In genomic region chr2:177245010-177245422, GRCh38 we compare ENCODE assay signal across 8 cellular contexts. TPM values are rescaled to one million over a fixed set of nuclear protein-coding genes. Genes with fewer than 3 reads are reported as not detected.
DNase-seq lines count a peak whose midpoint lies in the region; ATAC-seq and TF ChIP-seq lines count a peak whose summit lies in the region.

No MANE protein-coding gene starts in this region.

- intact Hi-C loops in CD4-positive, alpha-beta memory T cell (cut with micrococcal nuclease), result no loop called here
- intact Hi-C loops in natural killer cell (cut with micrococcal nuclease), result no loop called here

- no peak overlapping the region for H3K4me3 ChIP-seq in CD4-positive, alpha-beta memory T cell (ENCODE audit: low read length in 2 of 2)
- H3K4me3 ChIP-seq in choroid plexus epithelial cell (ENCODE audit: low read depth, low read length), result no peak overlapping the region

- no peaks in the 10 kb centered on the region for H3K9me3 Mint-ChIP-seq in CD4-positive, alpha-beta memory T cell
- no peaks in the 10 kb centered on the region for H3K9me3 Mint-ChIP-seq in natural killer cell

- peaks cover 10 to 29% of the 10 kb centered on the region in 2 donors for H3K36me3 Mint-ChIP-seq in CD4-positive, alpha-beta memory T cell
- no peaks in the 10 kb centered on the region for H3K36me3 Mint-ChIP-seq in natural killer cell

- POLR2A ChIA-PET in CD4-positive, alpha-beta memory T cell (lab: Charles Lee; ENCODE audit: partially characterized antibody), result interaction anchor here (0.6 to 1.7 kb wide), 5 partner anchors 9 to 33 kb away, joined by 3 to 8 read pairs (median 3); partner anchors contain the start of gene NFE2L2

- H3K4me1 Mint-ChIP-seq in CD4-positive, alpha-beta memory T cell, result peaks cover 63 to 93% (median 76%) of the 10 kb centered on the region in 4 donors
- peaks cover 74 to 78% of the 10 kb centered on the region in 2 donors for H3K4me1 Mint-ChIP-seq in natural killer cell

- no peaks in the 10 kb centered on the region for H3K9me3 ChIP-seq in CD4-positive, alpha-beta memory T cell (ENCODE audit: control insufficient read depth in 1 of 2, low read length in 2 of 2)

- CTCF ChIA-PET in CD4-positive, alpha-beta memory T cell (lab: Charles Lee; ENCODE audit: partially characterized antibody), result interaction anchor here (3.7 kb wide), 1 partner anchor 19 kb away, joined by 19 read pairs; the partner anchor contains the start of gene NFE2L2

- no peak overlapping the region for H3K27ac ChIP-seq in CD4-positive, alpha-beta memory T cell (ENCODE audit: low read depth, low read length)

- ATAC-seq in natural killer cell (no peak), HG03097 (IDR thresholded peaks at IDR 0.05; ENCODE audit: low FRiP score, unreplicated experiment) (no peak), HG02642 (IDR thresholded peaks at IDR 0.05; ENCODE audit: poor library complexity, unreplicated experiment) (no peak)

- no peak for DNase-seq in CD4-positive, alpha-beta memory T cell
- DNase-seq in Kasumi-1 (lab: John Stamatoyannopoulos, UW), result peak; percentile 69 to 72
- peak; percentile 63 for DNase-seq in choroid plexus epithelial cell (ENCODE audit: low read depth)
- no peak for DNase-seq in natural killer cell
- no peak for DNase-seq in NCI-H2196 (lab: John Stamatoyannopoulos, UW; ENCODE audit: unreplicated experiment)
- DNase-seq in activated effector memory CD4-positive, alpha-beta T cell treated with Interleukin-2 at 50 U/mL for 16 hours, result no peak

- H3K4me1 ChIP-seq in CD4-positive, alpha-beta memory T cell (ENCODE audit: insufficient read depth, low read length), result peaks cover 79% of the 10 kb centered on the region

- TF ChIP-seq CTCF in choroid plexus epithelial cell (conservative IDR thresholded peaks at IDR 0.05; ENCODE audit: low read depth, low read length), result no peak
- no peak for TF ChIP-seq CTCF in natural killer cell (IDR thresholded peaks at IDR 0.05)

- peak overlapping the region; percentile 7 to 89 (median 52) for H3K27ac Mint-ChIP-seq in CD4-positive, alpha-beta memory T cell
- peak overlapping the region; percentile 82 to 99 for H3K27ac Mint-ChIP-seq in natural killer cell

- H3K36me3 ChIP-seq in CD4-positive, alpha-beta memory T cell (ENCODE audit: insufficient read depth, low read length), result no peaks in the 10 kb centered on the region

- peak overlapping the region in 4 of 8 donors; percentile 4 to 68 (median 20) for H3K4me3 Mint-ChIP-seq in CD4-positive, alpha-beta memory T cell
- no peak overlapping the region for H3K4me3 Mint-ChIP-seq in natural killer cell

- no peaks in the 10 kb centered on the region for H3K27me3 Mint-ChIP-seq in CD4-positive, alpha-beta memory T cell
- H3K27me3 Mint-ChIP-seq in natural killer cell (ENCODE audit: low read depth in 2 of 2), result no peaks in the 10 kb centered on the region

- H3K27me3 ChIP-seq in CD4-positive, alpha-beta memory T cell (ENCODE audit: insufficient read depth, low read length), result no peaks in the 10 kb centered on the region

RNA-seq across cellular contexts. Expression of gene NFE2L2, which starts 19.5 kb away (rescaled TPM):
- 10 to 100 TPM; 86.9 TPM for total RNA-seq in CD4-positive, alpha-beta memory T cell
- 10 to 100 TPM; 39.6 to 63.6 TPM for polyA plus RNA-seq in CD4-positive, alpha-beta memory T cell
- total RNA-seq in natural killer cell, result 10 to 100 TPM; 76.0 to 99.8 (median 84.6) TPM

RNA-seq across cellular contexts. Expression of gene HNRNPA3, which starts 32.4 kb away (rescaled TPM):
- total RNA-seq in CD4-positive, alpha-beta memory T cell, result 100 to 1,000 TPM; 172 to 175 TPM
- 10 to 100 TPM; 41.1 to 64.5 TPM for polyA plus RNA-seq in CD4-positive, alpha-beta memory T cell
- total RNA-seq in natural killer cell, result 100 to 1,000 TPM; 223 to 298 (median 289) TPM

Comparison
In these comparisons a context has a peak if more than half of its experiments do, and no peak if none do; other contexts are left out.
1. DNase-seq: peak in Kasumi-1 (2 of 2) and choroid plexus epithelial cell (single experiment); none in CD4-positive, alpha-beta memory T cell (0 of 5), natural killer cell (single experiment), NCI-H2196 (single experiment) and activated effector memory CD4-positive, alpha-beta T cell treated with Interleukin-2 at 50 U/mL for 16 hours (single experiment).